23 cellular contexts compared by ENCODE assay signal in genomic region chr13:35833571-35834305, GRCh38.
DNase-seq lines count a peak whose midpoint lies in the region; ATAC-seq and TF ChIP-seq lines count a peak whose summit lies in the region.
"Had no signal": no experiment of that assay in that cellular context is flagged by ENCODE, and none has a peak within 500 bp of the region (broad histone marks: within the 10 kb centered on the region; RNA-seq: fewer than 3 reads in every experiment).

No MANE protein-coding gene starts in this region.

- H3K27me3 Mint-ChIP-seq in brain (no peaks in the 10 kb centered on the region), osteocyte (ENCODE audit: unreplicated experiment) (no peaks in the 10 kb centered on the region)
- H3K27me3 Mint-ChIP-seq: CD8-positive, alpha-beta memory T cell had no signal

- no peak for TF ChIP-seq CTCF in brain (conservative IDR thresholded peaks at IDR 0.05)
- TF ChIP-seq CTCF in osteocyte (IDR thresholded peaks at IDR 0.05), result no peak

- peaks cover 0 to under 1% (median 0%) of the 10 kb centered on the region in 5 experiments for H3K9me3 Mint-ChIP-seq in brain
- H3K9me3 Mint-ChIP-seq in osteocyte (ENCODE audit: unreplicated experiment), result no peaks in the 10 kb centered on the region

- no peak overlapping the region for H3K4me3 Mint-ChIP-seq in brain
- H3K4me3 Mint-ChIP-seq in osteocyte (ENCODE audit: unreplicated experiment), result no peak overlapping the region
- H3K4me3 Mint-ChIP-seq: CD14-positive monocyte; CD8-positive, alpha-beta memory T cell had no signal

- peak; percentile 58 for DNase-seq in NCI-H2171 treated with DMSO at 0.1 percent for 48 hours (lab: John Stamatoyannopoulos, UW)
- no peak for DNase-seq in NCI-H2171 (lab: John Stamatoyannopoulos, UW)
- no peak for DNase-seq in osteocyte (ENCODE audit: extremely low spot score, unreplicated experiment)
- DNase-seq in amygdala (lab: John Stamatoyannopoulos, UW), result no peak
- no peak for DNase-seq in COR-L47 (lab: John Stamatoyannopoulos, UW)
- DNase-seq in NCI-H2029 treated with DMSO at 0.1 percent for 48 hours (lab: John Stamatoyannopoulos, UW), result no peak
- DNase-seq: ACHN; BE2C; Calu3; CD8-positive, alpha-beta memory T cell; KG1; MG63; NCI-H1105 treated with DMSO at 0.1 percent for 48 hours; NCI-H146; NCI-H2081; NCI-H345; NCI-H524 treated with DMSO at 0.1 percent for 48 hours; NCI-H774; SJCRH30 had no signal

- H3K36me3 Mint-ChIP-seq in brain (peaks cover 57% of the 10 kb centered on the region), osteocyte (ENCODE audit: unreplicated experiment) (peaks cover 5% of the 10 kb centered on the region)
- H3K36me3 Mint-ChIP-seq: CD14-positive monocyte; CD8-positive, alpha-beta memory T cell had no signal

- H3K4me1 Mint-ChIP-seq in brain (peaks cover 33% of the 10 kb centered on the region), osteocyte (ENCODE audit: unreplicated experiment) (peaks cover 81% of the 10 kb centered on the region)
- H3K4me1 Mint-ChIP-seq: CD14-positive monocyte; CD8-positive, alpha-beta memory T cell had no signal

- no peak for ATAC-seq in HG02571 (IDR thresholded peaks at IDR 0.05; ENCODE audit: unreplicated experiment)
- ATAC-seq: SK-N-SH treated with all-trans-retinoic acid at 6 μM for 48 hours had no signal

- H3K27ac Mint-ChIP-seq in brain (peak overlapping the region in 4 of 5 experiments; percentile 13 to 83 (median 50)), osteocyte (ENCODE audit: unreplicated experiment) (peak overlapping the region; percentile 90)
- H3K27ac Mint-ChIP-seq: CD14-positive monocyte; CD8-positive, alpha-beta memory T cell had no signal
